In the genomic region with DNA sequence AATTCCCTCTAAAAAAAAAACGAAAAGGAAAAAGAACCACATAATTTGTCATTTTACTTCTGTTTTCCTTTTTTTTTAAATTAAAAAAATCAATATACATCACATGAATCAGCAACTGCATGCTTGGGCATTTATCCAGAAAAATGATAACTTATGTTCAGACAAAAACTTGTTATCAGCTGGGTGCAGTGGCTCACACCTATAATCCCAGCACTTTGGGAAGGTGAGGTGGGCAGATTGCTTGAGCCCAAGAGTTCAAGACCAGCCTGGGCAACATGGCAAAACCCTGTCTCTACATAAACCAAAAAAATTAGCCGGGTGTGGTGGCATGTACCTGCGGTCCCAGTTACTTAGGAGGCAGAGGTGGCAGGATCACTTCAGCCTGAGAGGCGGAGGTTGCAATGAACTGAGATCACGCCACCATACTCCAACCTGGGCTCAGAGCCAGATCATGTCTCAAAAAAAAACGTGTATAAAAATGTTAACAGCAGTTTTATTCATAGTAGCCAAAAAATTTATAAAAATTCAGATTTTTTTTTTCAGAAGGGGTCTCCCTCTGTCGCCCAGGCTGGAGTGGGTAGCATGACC, we compare ENCODE assay signal across 17 cellular contexts. TPM values are rescaled to one million over a fixed set of nuclear protein-coding genes. Genes with fewer than 3 reads are reported as not detected.
DNase-seq lines count a peak whose midpoint lies in the region; ATAC-seq, FAIRE-seq and TF ChIP-seq lines count a peak whose summit lies in the region.
"Had no signal": no experiment of that assay in that cellular context is flagged by ENCODE, and none has a peak within 500 bp of the region (broad histone marks: within the 10 kb centered on the region; RNA-seq: fewer than 3 reads in every experiment).

No MANE protein-coding gene starts in this region.

- H3K27me3 ChIP-seq in IMR-90 (ENCODE audit: control insufficient read depth, insufficient read depth, low read length) (no peaks in the 10 kb centered on the region), BE2C (no peaks in the 10 kb centered on the region)

- peak overlapping the region in 1 of 2 experiments; percentile 53; a peak in 2 of 6 replicates for H3K27ac ChIP-seq in A549
- no peak overlapping the region for H3K27ac ChIP-seq in IMR-90 (ENCODE audit: insufficient read depth, low read length)
- peak overlapping the region; percentile 51 for H3K27ac ChIP-seq in epithelial cell of prostate
- H3K27ac ChIP-seq: C4-2B had no signal

- H3K9me1 ChIP-seq in IMR-90 (ENCODE audit: insufficient read depth, low read length) = peaks cover 16% of the 10 kb centered on the region

- H3K4ac ChIP-seq in IMR-90 (ENCODE audit: low read depth, low read length) = no peak overlapping the region

- H3K27me3 Mint-ChIP-seq in immature natural killer cell (ENCODE audit: low read depth in 3 of 3) = no peaks in the 10 kb centered on the region
- H3K27me3 Mint-ChIP-seq: B cell; CD4-positive, alpha-beta memory T cell had no signal

- 81% methylated on average over 7 of the region's 7 CpGs for WGBS in A549 (ENCODE audit: missing lambda C conversion rate)
- no CpG with 5 or more reads among the region's 7 CpGs for WGBS in IMR-90 (ENCODE audit: extremely low coverage in 2 of 2, insufficient read length in 1 of 2), 2 experiments

- H3K4me1 ChIP-seq in A549 = peaks cover 33% of the 10 kb centered on the region
- H3K4me1 ChIP-seq in IMR-90 (ENCODE audit: control insufficient read depth, insufficient read depth, low read length) = peaks cover 8% of the 10 kb centered on the region
- no peaks in the 10 kb centered on the region for H3K4me1 ChIP-seq in BE2C

- H3K4me2 ChIP-seq in A549 (peak overlapping the region; percentile 41; the same call in 2 of the 3 replicates), IMR-90 (ENCODE audit: low read depth, low read length) (no peak overlapping the region)
- H3K4me2 ChIP-seq: GM23338 had no signal

- no peak overlapping the region for H4K8ac ChIP-seq in IMR-90 (ENCODE audit: low read depth in 2 of 2, low read length in 2 of 2)

- H2AK5ac ChIP-seq in IMR-90 (ENCODE audit: low read depth, low read length) = peak overlapping the region; percentile 61; the same call in 1 of the 2 replicates

- H3K36me3 Mint-ChIP-seq in immature natural killer cell = no peaks in the 10 kb centered on the region

- TF ChIP-seq POLR2A in A549 (IDR thresholded peaks at IDR 0.05; ENCODE audit: low read length) (no peak), IMR-90 (IDR thresholded peaks at IDR 0.05; ENCODE audit: low read depth, low read length) (no peak)

- no peak overlapping the region for H2BK120ac ChIP-seq in IMR-90 (ENCODE audit: low read depth, low read length)

- no peak overlapping the region for H4K5ac ChIP-seq in IMR-90 (ENCODE audit: low read depth, low read length)

- no peak overlapping the region for H2BK5ac ChIP-seq in IMR-90 (ENCODE audit: low read depth, low read length, poor library complexity, severe bottlenecking)

- no peak overlapping the region for H3K56ac ChIP-seq in IMR-90 (ENCODE audit: extremely low read depth, insufficient read depth, low read length)

- no peak overlapping the region for H4K91ac ChIP-seq in IMR-90 (ENCODE audit: insufficient read depth, low read depth, low read length)

- H3K23ac ChIP-seq in IMR-90 (ENCODE audit: low read depth, low read length) = no peak overlapping the region

- H2AFZ ChIP-seq in IMR-90 (replicated peaks; ENCODE audit: low read length, poor library complexity) = no peak overlapping the region
- H2AFZ ChIP-seq: GM23338 had no signal

- TF ChIP-seq CTCF in A549 (IDR thresholded peaks at IDR 0.05) (no peak), IMR-90 (conservative IDR thresholded peaks at IDR 0.05; ENCODE audit: low read depth, low read length) (no peak), BE2C (IDR thresholded peaks at IDR 0.05; ENCODE audit: low read depth, low read length) (no peak)

- POLR2A ChIA-PET in A549 (lab: Yijun Ruan, JAX) = no interaction called here
- POLR2A ChIA-PET in IMR-90 (lab: Charles Lee; ENCODE audit: unreplicated experiment) = no interaction called here

- peaks cover 37 to 77% of the 10 kb centered on the region in 2 experiments for H3K79me1 ChIP-seq in IMR-90 (ENCODE audit: low read depth in 1 of 2, low read length in 2 of 2)

- H3K4me3 ChIP-seq in A549 (no peak overlapping the region), IMR-90 (ENCODE audit: insufficient read depth, low read depth, low read length) (no peak overlapping the region), BE2C (ENCODE audit: low read depth, low read length) (no peak overlapping the region)
- H3K4me3 ChIP-seq: GM23338 had no signal

- no peak overlapping the region for H3K9ac ChIP-seq in IMR-90 (ENCODE audit: low read depth, low read length)

- no peak for TF ChIP-seq EP300 in A549 (IDR thresholded peaks at IDR 0.05)

- H3K18ac ChIP-seq in IMR-90 (ENCODE audit: low read depth, low read length) = no peak overlapping the region

- DNase-seq in A549 (ENCODE audit: low read depth in 1 of 2, low spot score in 1 of 2) = no peak
- DNase-seq in IMR-90 = no peak
- no peak for DNase-seq in epithelial cell of prostate (ENCODE audit: low read depth, low spot score)
- DNase-seq in mesenteric fat pad (ENCODE audit: low spot score) = peak; percentile 26
- DNase-seq in immature natural killer cell = no peak
- no peak for DNase-seq in BE2C
- no peak for DNase-seq in NK-92 treated with Interleukin-12 subunit alpha and Interleukin-12 subunit beta, amount 100 ng/mL, for 24 hours (lab: John Stamatoyannopoulos, UW)
- DNase-seq: CD4-positive, alpha-beta memory T cell; DMS79; H7 had no signal

- H3K4me1 Mint-ChIP-seq in immature natural killer cell = peaks cover 18 to 28% of the 10 kb centered on the region in 2 donors

- no peak overlapping the region for H3K4me3 Mint-ChIP-seq in immature natural killer cell
- H3K4me3 Mint-ChIP-seq: B cell; CD4-positive, alpha-beta memory T cell; GM23338 had no signal

- ATAC-seq in A549 = no peak
- ATAC-seq in IMR-90 (ENCODE audit: low read depth) = no peak
- ATAC-seq: GM23338, HepG2 had no signal

- dilution Hi-C loops in IMR-90 (cut with HindIII; ENCODE audit: low sequenced_read_pairs, unreplicated experiment) = no loop called here

- H2BK20ac ChIP-seq in IMR-90 (ENCODE audit: low read depth, low read length) = no peak overlapping the region

- intact Hi-C loops in IMR-90 (cut with micrococcal nuclease) = no loop called here

- CTCF ChIA-PET in A549 (lab: Yijun Ruan, JAX) = interaction anchor here (0.6 to 1.2 kb wide), 3 partner anchors 10 to 75 kb away, joined by 3 read pairs; no protein-coding TSS in a partner anchor
- CTCF ChIA-PET in IMR-90 (lab: Yijun Ruan, JAX) = interaction anchor here (0.6 kb wide), 1 partner anchor 26 kb away, joined by 5 read pairs; no protein-coding TSS in a partner anchor

- no peaks in the 10 kb centered on the region for H3K9me3 ChIP-seq in A549
- H3K9me3 ChIP-seq in IMR-90 (ENCODE audit: control insufficient read depth, insufficient read depth, low read length) = no peaks in the 10 kb centered on the region
- no peaks in the 10 kb centered on the region for H3K9me3 ChIP-seq in BE2C

- in situ Hi-C loops in IMR-90 (cut with MboI; ENCODE audit: low sequenced_read_pairs) = no loop called here

- no peak overlapping the region for H3K14ac ChIP-seq in IMR-90 (replicated peaks; ENCODE audit: low read depth, low read length)

- peaks cover 39% of the 10 kb centered on the region for H4K20me1 ChIP-seq in IMR-90 (ENCODE audit: insufficient read depth, low read length)

- FAIRE-seq in A549 (lab: Jason Lieb, UNC) = no peak
- FAIRE-seq: G401.6, GM12891, HepG2, HTR-8/SVneo had no signal

- no peaks in the 10 kb centered on the region for H3K36me3 ChIP-seq in IMR-90 (ENCODE audit: control insufficient read depth, insufficient read depth, low read length)
- no peaks in the 10 kb centered on the region for H3K36me3 ChIP-seq in BE2C

- no TSS peak for BruUV-seq in IMR-90 (replicated peaks; lab: Mats Ljungman, UMichigan)

- no peak overlapping the region for H2AK9ac ChIP-seq in IMR-90 (replicated peaks; ENCODE audit: low read depth, low read length, poor library complexity)

- TF ChIP-seq RAD21 in A549 (conservative IDR thresholded peaks at IDR 0.05 in 1 of 2, IDR thresholded peaks at IDR 0.05 in 1 of 2) = no peak
- no peak for TF ChIP-seq RAD21 in IMR-90 (IDR thresholded peaks at IDR 0.05; ENCODE audit: low read length)

- no peak overlapping the region for H2BK15ac ChIP-seq in IMR-90 (ENCODE audit: low read depth, low read length)

- H3K27ac Mint-ChIP-seq in immature natural killer cell = no peak overlapping the region
- H3K27ac Mint-ChIP-seq: B cell, GM23338 had no signal

- H3K9me3 Mint-ChIP-seq in immature natural killer cell = no peaks in the 10 kb centered on the region
- H3K9me3 Mint-ChIP-seq: CD4-positive, alpha-beta memory T cell; GM23338 had no signal

RNA-seq across cellular contexts. Expression of gene AMBRA1, which starts 28.5 kb away (rescaled TPM):
- polyA plus RNA-seq in A549 (2011; rRNA removed) (11.5 and 11.9 TPM in 2 replicates), A549 (2017; fragmentation: RNase III; extraction: RNeasy Plus Mini Kit Qiagen cat#74134 plus additional on column Dnase treatment) (11.1 to 13.4 TPM (median 13.4 TPM) in 3 replicates), IMR-90 (2012; rRNA removed) (9.4 and 10.2 TPM in 2 replicates), immature natural killer cell (10 to 100 TPM in 1 of 3 donors, 1 to 10 TPM in 2; 5.3 to 12.8 (median 7.4) TPM)
- 7.1 and 11.0 TPM in 2 replicates for polyA plus RNA-seq in A549 (2012; cell fraction: cytosol; rRNA removed)
- 23.9 and 25.1 TPM in 2 replicates for polyA plus RNA-seq in A549 (2012; cell fraction: nucleus; rRNA removed)
- 32.6 and 47.5 TPM in 2 replicates for polyA minus RNA-seq in A549 (2011; rRNA and poly(A)+ RNA removed)
- total RNA-seq in IMR-90 (2012; rRNA removed) (16.7 and 18.3 TPM in 2 replicates), mesenteric fat pad (22.3 TPM)
- 7.7 and 12.2 TPM in 2 replicates for polyA plus RNA-seq in IMR-90 (2012; cell fraction: cytosol; rRNA removed)
- 12.0 and 26.1 TPM in 2 replicates for polyA plus RNA-seq in IMR-90 (2012; cell fraction: nucleus; rRNA removed; ENCODE audit: low replicate concordance)
- polyA plus RNA-seq in BE2C (2012; ENCODE audit: insufficient read depth, insufficient read length, low read depth) = 23.1 TPM

RNA-seq across cellular contexts. Expression of gene HARBI1, which starts 51.7 kb away (rescaled TPM):
- polyA plus RNA-seq in A549 (2011; rRNA removed) = 5.6 and 6.2 TPM in 2 replicates
- 1.9 and 2.8 TPM in 2 replicates for polyA plus RNA-seq in A549 (2012; cell fraction: cytosol; rRNA removed)
- 1.1 and 1.2 TPM in 2 replicates for polyA plus RNA-seq in A549 (2012; cell fraction: nucleus; rRNA removed)
- polyA plus RNA-seq in A549 (2017; fragmentation: RNase III; extraction: RNeasy Plus Mini Kit Qiagen cat#74134 plus additional on column Dnase treatment) = 4.6 to 5.7 TPM (median 5.1 TPM) in 3 replicates
- polyA minus RNA-seq in A549 (2011; rRNA and poly(A)+ RNA removed) = 7.5 and 8.6 TPM in 2 replicates
- total RNA-seq in IMR-90 (2012; rRNA removed) = 5.2 and 6.1 TPM in 2 replicates
- polyA plus RNA-seq in IMR-90 (2012; rRNA removed) = 2.4 and 2.7 TPM in 2 replicates
- 1.3 and 2.0 TPM in 2 replicates for polyA plus RNA-seq in IMR-90 (2012; cell fraction: cytosol; rRNA removed)
- 0.58 and 1.2 TPM in 2 replicates for polyA plus RNA-seq in IMR-90 (2012; cell fraction: nucleus; rRNA removed; ENCODE audit: low replicate concordance)
- total RNA-seq in mesenteric fat pad = 4.9 TPM
- polyA plus RNA-seq in immature natural killer cell = 1 to 10 TPM; 1.3 to 9.9 (median 2.9) TPM
- 2.1 TPM for polyA plus RNA-seq in BE2C (2012; ENCODE audit: insufficient read depth, insufficient read length, low read depth)

RNA-seq across cellular contexts. Expression of gene ATG13, which starts 52.0 kb away (rescaled TPM):
- polyA plus RNA-seq in A549 (2011; rRNA removed) (58.6 and 75.4 TPM in 2 replicates), A549 (2017; fragmentation: RNase III; extraction: RNeasy Plus Mini Kit Qiagen cat#74134 plus additional on column Dnase treatment) (35.5 to 39.9 TPM (median 39.5 TPM) in 3 replicates), IMR-90 (2012; rRNA removed) (49.7 and 56.2 TPM in 2 replicates), immature natural killer cell (100 to 1,000 TPM in 2 of 3 donors, 10 to 100 TPM in 1; 67.4 to 103 (median 100) TPM)
- polyA plus RNA-seq in A549 (2012; cell fraction: cytosol; rRNA removed) = 34.2 and 47.8 TPM in 2 replicates
- 54.5 and 58.6 TPM in 2 replicates for polyA plus RNA-seq in A549 (2012; cell fraction: nucleus; rRNA removed)
- polyA minus RNA-seq in A549 (2011; rRNA and poly(A)+ RNA removed) = 108 and 123 TPM in 2 replicates
- total RNA-seq in IMR-90 (2012; rRNA removed) (32.2 and 43.0 TPM in 2 replicates), mesenteric fat pad (49.7 TPM)
- polyA plus RNA-seq in IMR-90 (2012; cell fraction: cytosol; rRNA removed) = 37.6 and 46.1 TPM in 2 replicates
- 62.8 and 74.0 TPM in 2 replicates for polyA plus RNA-seq in IMR-90 (2012; cell fraction: nucleus; rRNA removed; ENCODE audit: low replicate concordance)
- polyA plus RNA-seq in BE2C (2012; ENCODE audit: insufficient read depth, insufficient read length, low read depth) = 63.4 TPM
